Comparison of ENCODE assay signal across 11 cellular contexts in the genomic region with DNA sequence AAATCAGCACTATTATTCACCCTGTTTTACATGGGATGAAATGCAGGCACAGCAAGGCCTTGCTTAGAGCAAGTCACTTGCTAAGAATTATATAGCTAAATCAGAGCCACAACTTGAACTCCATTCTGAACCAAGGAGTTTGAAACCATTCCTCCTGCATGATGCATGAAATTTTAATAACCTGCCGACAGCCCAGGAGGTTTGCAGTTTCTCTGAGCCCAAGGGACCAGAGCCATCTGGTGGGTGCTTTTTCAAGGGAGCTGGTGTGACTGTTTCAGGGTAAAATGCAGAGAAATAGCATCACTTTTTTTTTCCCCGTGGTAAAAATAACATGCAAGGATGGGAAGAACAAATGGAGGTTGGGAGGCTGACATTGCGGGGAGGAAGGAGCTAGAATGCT. TPM values are rescaled to one million over a fixed set of nuclear protein-coding genes. Genes with fewer than 3 reads are reported as not detected.
DNase-seq lines count a peak whose midpoint lies in the region; ATAC-seq and TF ChIP-seq lines count a peak whose summit lies in the region.
"Had no signal": no experiment of that assay in that cellular context is flagged by ENCODE, and none has a peak within 500 bp of the region (broad histone marks: within the 10 kb centered on the region; RNA-seq: fewer than 3 reads in every experiment).

No MANE protein-coding gene starts in this region.

- no peak overlapping the region for H3K4me2 ChIP-seq in IMR-90 (ENCODE audit: low read depth, low read length)
- H3K4me2 ChIP-seq: KMS-11 had no signal

- H3K4me1 ChIP-seq in IMR-90 (ENCODE audit: control insufficient read depth, insufficient read depth, low read length) = no peaks in the 10 kb centered on the region
- H3K4me1 ChIP-seq in right atrium auricular region = peaks cover 0 to 35% of the 10 kb centered on the region in 2 donors
- peaks cover 0 to 6% of the 10 kb centered on the region in 2 donors for H3K4me1 ChIP-seq in adrenal gland (replicated peaks in 1 of 2)

- TF ChIP-seq CTCF in IMR-90 (conservative IDR thresholded peaks at IDR 0.05; ENCODE audit: low read depth, low read length) (peak; percentile 49), brain (conservative IDR thresholded peaks at IDR 0.05) (peak in 1 of 2 experiments; percentile 15), right atrium auricular region (IDR thresholded peaks at IDR 0.05) (peak in 1 of 2 donors; percentile 50), adrenal gland (IDR thresholded peaks at IDR 0.05) (no peak)

- H3K9ac ChIP-seq in IMR-90 (ENCODE audit: low read depth, low read length) = no peak overlapping the region
- H3K9ac ChIP-seq: KMS-11 had no signal

- peak overlapping the region; percentile 14 to 97 (median 94) for H3K27ac Mint-ChIP-seq in brain

- no peak overlapping the region for H4K8ac ChIP-seq in IMR-90 (ENCODE audit: low read depth in 2 of 2, low read length in 2 of 2)

- H2BK120ac ChIP-seq in IMR-90 (ENCODE audit: low read depth, low read length) = no peak overlapping the region

- H3K9me3 ChIP-seq in IMR-90 (ENCODE audit: control insufficient read depth, insufficient read depth, low read length) (no peaks in the 10 kb centered on the region), right atrium auricular region (no peaks in the 10 kb centered on the region), adrenal gland (replicated peaks in 1 of 3) (no peaks in the 10 kb centered on the region)

- no peak overlapping the region for H3K23ac ChIP-seq in IMR-90 (ENCODE audit: low read depth, low read length)

- H2BK15ac ChIP-seq in IMR-90 (ENCODE audit: low read depth, low read length) = no peak overlapping the region

- in situ Hi-C loops in IMR-90 (cut with MboI; ENCODE audit: low sequenced_read_pairs) = loop anchor here (5.0 to 10.0 kb wide), 2 partner anchors 168 to 389 kb away; no protein-coding TSS in a partner anchor

- H3K27me3 ChIP-seq in IMR-90 (ENCODE audit: control insufficient read depth, insufficient read depth, low read length) (no peaks in the 10 kb centered on the region), right atrium auricular region (no peaks in the 10 kb centered on the region), adrenal gland (no peaks in the 10 kb centered on the region)

- H2AK9ac ChIP-seq in IMR-90 (replicated peaks; ENCODE audit: low read depth, low read length, poor library complexity) = no peak overlapping the region

- no TSS peak for BruUV-seq in IMR-90 (replicated peaks; lab: Mats Ljungman, UMichigan)

- no peak overlapping the region for H2BK20ac ChIP-seq in IMR-90 (ENCODE audit: low read depth, low read length)

- peaks cover 84% of the 10 kb centered on the region for H3K4me1 Mint-ChIP-seq in brain

- no peak overlapping the region for H3K14ac ChIP-seq in IMR-90 (replicated peaks; ENCODE audit: low read depth, low read length)

- no peak overlapping the region for H4K5ac ChIP-seq in IMR-90 (ENCODE audit: low read depth, low read length)

- no peak overlapping the region for H3K18ac ChIP-seq in IMR-90 (ENCODE audit: low read depth, low read length)

- intact Hi-C loops in IMR-90 (cut with micrococcal nuclease) = no loop called here
- intact Hi-C loops in adrenal gland (cut with DNase I) = loop anchor here in 1 of 2 donors (10.0 kb wide), 1 partner anchor 169 kb away; no protein-coding TSS in a partner anchor

- H3K4me3 Mint-ChIP-seq in brain = peak overlapping the region in 3 of 5 experiments; percentile 51 to 76 (median 64)

- TF ChIP-seq POLR2A in IMR-90 (IDR thresholded peaks at IDR 0.05; ENCODE audit: low read depth, low read length) (no peak), adrenal gland (IDR thresholded peaks at IDR 0.05) (no peak)

- POLR2A ChIA-PET in IMR-90 (lab: Charles Lee; ENCODE audit: unreplicated experiment) = no interaction called here

- no peak overlapping the region for H2BK5ac ChIP-seq in IMR-90 (ENCODE audit: low read depth, low read length, poor library complexity, severe bottlenecking)

- TF ChIP-seq RAD21 in IMR-90 (IDR thresholded peaks at IDR 0.05; ENCODE audit: low read length) = peak; percentile 67

- H3K9me1 ChIP-seq in IMR-90 (ENCODE audit: insufficient read depth, low read length) = peaks cover 4% of the 10 kb centered on the region; the same call in 1 of the 2 replicates

- no peak overlapping the region for H3K56ac ChIP-seq in IMR-90 (ENCODE audit: extremely low read depth, insufficient read depth, low read length)

- no peaks in the 10 kb centered on the region for H3K36me3 Mint-ChIP-seq in brain

- CTCF ChIA-PET in IMR-90 (lab: Yijun Ruan, JAX) = interaction anchor here (0.8 to 2.3 kb wide), 5 partner anchors 168 to 659 kb away, joined by 3 to 15 read pairs (median 3); no protein-coding TSS in a partner anchor

- no peak overlapping the region for H2AK5ac ChIP-seq in IMR-90 (ENCODE audit: low read depth, low read length)

- H2AFZ ChIP-seq in IMR-90 (replicated peaks; ENCODE audit: low read length, poor library complexity) = no peak overlapping the region

- dilution Hi-C loops in IMR-90 (cut with HindIII; ENCODE audit: low sequenced_read_pairs, unreplicated experiment) = no loop called here

- H4K20me1 ChIP-seq in IMR-90 (ENCODE audit: insufficient read depth, low read length) = peaks cover 22% of the 10 kb centered on the region; the same call in 1 of the 2 replicates

- peaks cover 65 to 72% of the 10 kb centered on the region in 2 experiments for H3K79me1 ChIP-seq in IMR-90 (ENCODE audit: low read depth in 1 of 2, low read length in 2 of 2)

- H3K27me3 Mint-ChIP-seq in brain = peaks cover 4% of the 10 kb centered on the region

- no peak overlapping the region for H3K4ac ChIP-seq in IMR-90 (ENCODE audit: low read depth, low read length)

- no peak overlapping the region for H3K4me3 ChIP-seq in IMR-90 (ENCODE audit: insufficient read depth, low read depth, low read length)
- no peak overlapping the region for H3K4me3 ChIP-seq in right atrium auricular region
- no peak overlapping the region for H3K4me3 ChIP-seq in adrenal gland

- H4K91ac ChIP-seq in IMR-90 (ENCODE audit: insufficient read depth, low read depth, low read length) = no peak overlapping the region

- no peaks in the 10 kb centered on the region for H3K9me3 Mint-ChIP-seq in brain

- no peaks in the 10 kb centered on the region for H3K36me3 ChIP-seq in IMR-90 (ENCODE audit: control insufficient read depth, insufficient read depth, low read length)
- no peaks in the 10 kb centered on the region for H3K36me3 ChIP-seq in right atrium auricular region
- no peaks in the 10 kb centered on the region for H3K36me3 ChIP-seq in adrenal gland (replicated peaks in 1 of 2)

- 63% methylated on average over 1 of the region's 3 CpGs; no CpG with 5 or more reads in 1 of the 2 experiments for WGBS in IMR-90 (ENCODE audit: extremely low coverage in 2 of 2, insufficient read length in 1 of 2), 2 experiments
- WGBS in adrenal gland, 4 donors = 75 to 88% (median 79%) methylated on average over 3 of the region's 3 CpGs

- DNase-seq in IMR-90 = peak; percentile 75
- no peak for DNase-seq in right atrium auricular region (ENCODE audit: low spot score)
- DNase-seq in MV-4-11 (lab: John Stamatoyannopoulos, UW) = no peak
- DNase-seq in Kasumi-1 (lab: John Stamatoyannopoulos, UW) = no peak
- no peak for DNase-seq in adrenal gland
- DNase-seq: left colon; NCI-H2227 treated with DMSO at 0.1 percent for 48 hours; stimulated activated naive CD4-positive, alpha-beta T cell treated with Interleukin-2 at 50 U/mL for 16 hours had no signal

- H3K27ac ChIP-seq in IMR-90 (ENCODE audit: insufficient read depth, low read length) = no peak overlapping the region
- peak overlapping the region; percentile 3 to 56 for H3K27ac ChIP-seq in right atrium auricular region
- peak overlapping the region; percentile 40 for H3K27ac ChIP-seq in temporal lobe (ENCODE audit: low read depth, low read length)
- no peak overlapping the region for H3K27ac ChIP-seq in adrenal gland
- H3K27ac ChIP-seq: KMS-11 had no signal

- ATAC-seq in IMR-90 (ENCODE audit: low read depth) = peak; percentile 27
- ATAC-seq: left colon had no signal

TF ChIP-seq in IMR-90, 13 proteins besides CTCF, POLR2A, EP300 and RAD21:
- TF ChIP-seq SMC3 (IDR thresholded peaks at IDR 0.05; ENCODE audit: low read depth, low read length) = peak; percentile 70
- no peak for TF ChIP-seq RCOR1 (IDR thresholded peaks at IDR 0.05; ENCODE audit: insufficient replicate concordance, low read length)
- TF ChIP-seq CHD1 (IDR thresholded peaks at IDR 0.05; ENCODE audit: low read depth, low read length) = no peak

RNA-seq across cellular contexts. Expression of a gene that starts 22.9 kb away (rescaled TPM):
- total RNA-seq in IMR-90 (2012; rRNA removed) = 4.5 and 4.7 TPM in 2 replicates
- polyA plus RNA-seq in IMR-90 (2012; rRNA removed) = 12.3 and 12.6 TPM in 2 replicates
- polyA plus RNA-seq in IMR-90 (2012; cell fraction: cytosol; rRNA removed) = 4.9 and 7.2 TPM in 2 replicates
- polyA plus RNA-seq in IMR-90 (2012; cell fraction: nucleus; rRNA removed; ENCODE audit: low replicate concordance) = 50.0 and 63.2 TPM in 2 replicates
- polyA plus RNA-seq in brain (ENCODE audit: insufficient read depth, low read depth, low replicate concordance) = 5.8 TPM
- 10 to 100 TPM; 11.4 to 19.2 TPM for total RNA-seq in right atrium auricular region
- total RNA-seq in temporal lobe = 22.9 TPM
- 1 to 10 TPM; 2.1 to 7.9 (median 6.1) TPM for total RNA-seq in adrenal gland
- polyA plus RNA-seq in adrenal gland = 1 to 10 TPM; 1.6 to 5.1 (median 1.7) TPM

Comparison
In these comparisons a context has a peak if more than half of its experiments do, and no peak if none do; other contexts are left out.
1. H3K27ac ChIP-seq: peak in right atrium auricular region (2 of 2) and temporal lobe (single experiment); none in IMR-90 (single experiment) and adrenal gland (0 of 5).